Comparison of ENCODE assay signal across 18 cellular contexts in genomic region chr10:86314616-86315520, GRCh38. TPM values are rescaled to one million over a fixed set of nuclear protein-coding genes. Genes with fewer than 3 reads are reported as not detected.
"Had no signal": no experiment of that assay in that cellular context is flagged by ENCODE, and none has a peak within 500 bp of the region (broad histone marks: within the 10 kb centered on the region; RNA-seq: fewer than 3 reads in every experiment).

No MANE protein-coding gene starts in this region.

- H3K27ac Mint-ChIP-seq: activated naive CD4-positive, alpha-beta T cell treated with anti-CD3 and anti-CD28 coated beads, Interleukin-2, amount 50 U/mL, for 24 hours; activated T-helper 2 cell treated with anti-CD3 and anti-CD28 coated beads, Interferon-gamma antibody, Interleukin-2, Interleukin-4, amounts not matched to agents 10 μg/mL and 5 μg/mL and 100 μg/mL, durations not matched to agents 14 hours and 24 hours and 36 hours; T-helper 17 cell had no signal

- H3K36me3 Mint-ChIP-seq: activated naive CD4-positive, alpha-beta T cell treated with anti-CD3 and anti-CD28 coated beads, Interleukin-2, amount 50 U/mL, for 24 hours had no signal

- DNase-seq: activated CD4-positive, alpha-beta T cell treated with anti-CD3 and anti-CD28 coated beads, Interleukin-2, amount 50 U/mL, for 48 hours; activated T-cell treated with anti-CD3 and anti-CD28 coated beads, Interleukin-2, amount 50 U/mL, for 1 hour; adrenal gland; colonic mucosa; effector CD4-positive, alpha-beta T cell; foreskin fibroblast; mesendoderm; nephron progenitor cell; stimulated activated CD4-positive, alpha-beta T cell treated with anti-CD3 and anti-CD28 coated beads, Interleukin-1b, Interleukin-23, amount 100 ng/mL, for 48 hours; stomach; T-helper 17 cell had no signal

- H3K4me1 ChIP-seq: adrenal gland, colonic mucosa, right lobe of liver, stomach had no signal

- H3K4me1 Mint-ChIP-seq: activated naive CD4-positive, alpha-beta T cell treated with anti-CD3 and anti-CD28 coated beads, Interleukin-2, amount 50 U/mL, for 24 hours; T-helper 17 cell had no signal

- H3K27me3 ChIP-seq: adrenal gland, cardiac muscle cell, colonic mucosa, right lobe of liver had no signal

- H3K27ac ChIP-seq: adrenal gland, cardiac muscle cell, colonic mucosa, right lobe of liver, stomach, WERI-Rb-1 had no signal

- H3K9me3 ChIP-seq: adrenal gland, colonic mucosa, right lobe of liver, stomach had no signal

- H3K4me3 ChIP-seq: adrenal gland, cardiac muscle cell, colonic mucosa, right lobe of liver, stomach had no signal

- H3K36me3 ChIP-seq: adrenal gland, cardiac muscle cell, colonic mucosa, right lobe of liver, stomach, WERI-Rb-1 had no signal

- H3K9me3 Mint-ChIP-seq: activated naive CD4-positive, alpha-beta T cell treated with anti-CD3 and anti-CD28 coated beads, Interleukin-2, amount 50 U/mL, for 24 hours; activated T-helper 2 cell treated with anti-CD3 and anti-CD28 coated beads, Interferon-gamma antibody, Interleukin-2, Interleukin-4, amounts not matched to agents 10 μg/mL and 5 μg/mL and 100 μg/mL, durations not matched to agents 14 hours and 24 hours and 36 hours; nephron progenitor cell had no signal

- H3K4me3 Mint-ChIP-seq: activated naive CD4-positive, alpha-beta T cell treated with anti-CD3 and anti-CD28 coated beads, Interleukin-2, amount 50 U/mL, for 24 hours; nephron progenitor cell; T-helper 17 cell had no signal

RNA-seq across cellular contexts. Expression of gene GRID1, which starts 51.7 kb away (rescaled TPM):
- total RNA-seq: activated T-helper 2 cell treated with anti-CD3 and anti-CD28 coated beads, Interferon-gamma antibody, Interleukin-2, Interleukin-4, amounts not matched to agents 10 μg/mL and 5 μg/mL and 100 μg/mL, durations not matched to agents 14 hours and 24 hours and 36 hours; endothelial cell of umbilical vein; pulmonary artery endothelial cell; T-helper 17 cell had no signal
- polyA plus RNA-seq: endothelial cell of umbilical vein had no signal
